In genomic region chr6:142820336-142821016, GRCh38 we compare ENCODE assay signal across 8 cellular contexts.
DNase-seq lines count a peak whose midpoint lies in the region; ATAC-seq and TF ChIP-seq lines count a peak whose summit lies in the region.

No MANE protein-coding gene starts in this region.

- peak; percentile 26 for ATAC-seq in effector memory CD8-positive, alpha-beta T cell (replicated peaks)
- ATAC-seq in esophagus mucosa = no peak

- peaks cover 16% of the 10 kb centered on the region for H3K36me3 Mint-ChIP-seq in effector memory CD8-positive, alpha-beta T cell (ENCODE audit: insufficient read depth)

- H4K20me1 ChIP-seq in OCI-LY7 (ENCODE audit: insufficient read depth, low read length) = no peaks in the 10 kb centered on the region

- no peaks in the 10 kb centered on the region for H3K9me3 ChIP-seq in OCI-LY7 (ENCODE audit: low read length)

- H3K36me3 ChIP-seq in OCI-LY7 (ENCODE audit: insufficient read depth, low read length) (peaks cover 15% of the 10 kb centered on the region), rectal smooth muscle tissue (ENCODE audit: control insufficient read depth, insufficient read depth, low read length) (no peaks in the 10 kb centered on the region)

- H3K4me2 ChIP-seq in OCI-LY7 (ENCODE audit: low read length) = peak overlapping the region; percentile 98

- H3K9me3 Mint-ChIP-seq in effector memory CD8-positive, alpha-beta T cell = no peaks in the 10 kb centered on the region

- no peaks in the 10 kb centered on the region for H3K27me3 ChIP-seq in rectal smooth muscle tissue (ENCODE audit: control insufficient read depth, insufficient read depth, low read length)

- peaks cover 42 to 66% of the 10 kb centered on the region in 2 donors for H3K4me1 Mint-ChIP-seq in effector memory CD8-positive, alpha-beta T cell (ENCODE audit: low read depth in 2 of 2)

- no peaks in the 10 kb centered on the region for H3K27me3 Mint-ChIP-seq in effector memory CD8-positive, alpha-beta T cell

- DNase-seq in G401 (ENCODE audit: low spot score) (peak; percentile 66), OCI-LY7 (ENCODE audit: low spot score) (no peak), middle frontal gyrus (ENCODE audit: extremely low spot score, low spot score) (no peak), CD1c-positive myeloid dendritic cell (ENCODE audit: extremely low spot score) (no peak), NOMO-1 treated with DMSO at 0.1 percent for 48 hours (lab: John Stamatoyannopoulos, UW; ENCODE audit: unreplicated experiment) (no peak)
- DNase-seq in effector memory CD8-positive, alpha-beta T cell = no peak

- H3K27ac ChIP-seq in OCI-LY7 (ENCODE audit: low read depth, low read length, poor library complexity, severe bottlenecking) = peak overlapping the region; percentile 60
- no peak overlapping the region for H3K27ac ChIP-seq in rectal smooth muscle tissue (ENCODE audit: low read depth, low read length)

- H3K4me3 ChIP-seq in OCI-LY7 (ENCODE audit: low read depth, low read length, poor library complexity, severe bottlenecking) = peak overlapping the region; percentile 67
- H3K4me3 ChIP-seq in rectal smooth muscle tissue (ENCODE audit: low read length) = peak overlapping the region; percentile 65

- peak overlapping the region; percentile 93 to 96 for H3K27ac Mint-ChIP-seq in effector memory CD8-positive, alpha-beta T cell

- peak overlapping the region; percentile 79 to 87 for H3K4me3 Mint-ChIP-seq in effector memory CD8-positive, alpha-beta T cell

- peak overlapping the region; percentile 59; the same call in 1 of the 2 replicates for H2AFZ ChIP-seq in OCI-LY7 (ENCODE audit: low read length)

- in situ Hi-C loops in G401 (cut with HindIII; ENCODE audit: low sequenced_read_pairs) = no loop called here

- TF ChIP-seq CTCF in OCI-LY7 (conservative IDR thresholded peaks at IDR 0.05; ENCODE audit: low read length) = no peak

- H3K79me2 ChIP-seq in OCI-LY7 (ENCODE audit: insufficient read depth, low read depth, low read length) = peaks cover 25% of the 10 kb centered on the region; the same call in 1 of the 2 replicates

- no peak overlapping the region for H3K9ac ChIP-seq in rectal smooth muscle tissue (ENCODE audit: low read length)

- H3K4me1 ChIP-seq in OCI-LY7 (ENCODE audit: insufficient read depth, low read length, poor library complexity, severe bottlenecking) = peaks cover 35% of the 10 kb centered on the region
- peaks cover 15% of the 10 kb centered on the region for H3K4me1 ChIP-seq in rectal smooth muscle tissue (ENCODE audit: control insufficient read depth, insufficient read depth, low read length)

- CTCF ChIA-PET in OCI-LY7 (lab: Charles Lee; ENCODE audit: unreplicated experiment) = no interaction called here

- BruUV-seq in OCI-LY7 (replicated peaks; lab: Mats Ljungman, UMichigan) = no TSS peak

- POLR2A ChIA-PET in OCI-LY7 (lab: Charles Lee) = interaction anchor here (0.6 to 6.5 kb wide), 12 partner anchors 7 to 93 kb away, joined by 3 to 50 read pairs (median 4); no protein-coding TSS in a partner anchor

- intact Hi-C loops in OCI-LY7 (cut with micrococcal nuclease; ENCODE audit: unreplicated experiment) = loop anchor here (1.0 kb wide), 1 partner anchor 25 kb away; no protein-coding TSS in a partner anchor

- no peaks in the 10 kb centered on the region for H3K9me2 ChIP-seq in OCI-LY7 (ENCODE audit: insufficient read depth, low read length)
